Comparison of ENCODE assay signal across 8 cellular contexts in genomic region chr20:23362392-23363256, GRCh38. TPM values are rescaled to one million over a fixed set of nuclear protein-coding genes. Genes with fewer than 3 reads are reported as not detected.
A peak's percentile ranks its signal among the peaks of the same experiment; 100 is the strongest.
DNase-seq lines count a peak whose midpoint lies in the region; ATAC-seq and TF ChIP-seq lines count a peak whose summit lies in the region.

No MANE protein-coding gene starts in this region.

- peak; percentile 37 for DNase-seq in EL
- peak; percentile 27 to 28 for DNase-seq in Kasumi-1 (lab: John Stamatoyannopoulos, UW)
- peak; percentile 53 for DNase-seq in activated CD8-positive, alpha-beta T cell treated with anti-CD3 and anti-CD28 coated beads, Interleukin-2, amount 10 ng/mL, durations not matched to agents 7 days and 5 days
- peak; percentile 44 for DNase-seq in fibroblast of villous mesenchyme (ENCODE audit: low read depth)
- no peak for DNase-seq in middle frontal gyrus (ENCODE audit: extremely low spot score, low spot score)

- peak overlapping the region; percentile 95 for H3K9ac ChIP-seq in neural cell (ENCODE audit: low read length)

- H2AFZ ChIP-seq in neural cell (ENCODE audit: low read depth, low read length), result peak overlapping the region; percentile 74

- POLR2A ChIA-PET in activated CD8-positive, alpha-beta T cell treated with anti-CD3 and anti-CD28 coated beads, Interleukin-2, amount 10 ng/mL, durations not matched to agents 7 days and 5 days (lab: Charles Lee), result interaction anchor here (1.6 kb wide), 1 partner anchor 12 kb away, joined by 7 read pairs; the partner anchor contains the start of gene NXT1

- no peak for TF ChIP-seq EP300 in neural cell (conservative IDR thresholded peaks at IDR 0.05; ENCODE audit: poor library complexity, severe bottlenecking)

- no peaks in the 10 kb centered on the region for H4K20me1 ChIP-seq in neural cell (ENCODE audit: insufficient read depth)

- peak overlapping the region; percentile 79 for H3K4me3 ChIP-seq in fibroblast of villous mesenchyme (ENCODE audit: low read depth, low read length)
- H3K4me3 ChIP-seq in neural cell (ENCODE audit: low read length), result peak overlapping the region; percentile 99

- peak overlapping the region; percentile 82 for H3K27ac ChIP-seq in neural cell (ENCODE audit: low read length)

- no peaks in the 10 kb centered on the region for H3K27me3 Mint-ChIP-seq in activated CD8-positive, alpha-beta T cell treated with anti-CD3 and anti-CD28 coated beads, Interleukin-2, amount 10 ng/mL, durations not matched to agents 7 days and 5 days (ENCODE audit: low read depth)

- H3K4me3 Mint-ChIP-seq in activated CD8-positive, alpha-beta T cell treated with anti-CD3 and anti-CD28 coated beads, Interleukin-2, amount 10 ng/mL, durations not matched to agents 7 days and 5 days, result peak overlapping the region; percentile 96

- peaks cover 4% of the 10 kb centered on the region for H3F3A ChIP-seq in neural cell (ENCODE audit: insufficient read depth, low read length, poor library complexity, severe bottlenecking)

- ATAC-seq in GM21528 (IDR thresholded peaks at IDR 0.05; ENCODE audit: low FRiP score, unreplicated experiment) (peak; percentile 18), GM18519 (IDR thresholded peaks at IDR 0.05; ENCODE audit: low FRiP score, unreplicated experiment) (no peak)
- no peak for ATAC-seq in activated CD8-positive, alpha-beta T cell treated with anti-CD3 and anti-CD28 coated beads, Interleukin-2, amount 10 ng/mL, durations not matched to agents 7 days and 5 days

- peaks cover 43% of the 10 kb centered on the region for H3K79me2 ChIP-seq in neural cell (replicated peaks; ENCODE audit: insufficient read depth, low read length)

- no peaks in the 10 kb centered on the region for H3K9me2 ChIP-seq in neural cell (ENCODE audit: insufficient read depth, low read length)

- H3K9me3 Mint-ChIP-seq in activated CD8-positive, alpha-beta T cell treated with anti-CD3 and anti-CD28 coated beads, Interleukin-2, amount 10 ng/mL, durations not matched to agents 7 days and 5 days (ENCODE audit: insufficient read depth), result no peaks in the 10 kb centered on the region

- TF ChIP-seq CTCF in fibroblast of villous mesenchyme (IDR thresholded peaks at IDR 0.05; ENCODE audit: insufficient read depth, low read depth, low read length) (no peak), neural cell (IDR thresholded peaks at IDR 0.05; ENCODE audit: poor library complexity, severe bottlenecking) (no peak)

- H3K36me3 Mint-ChIP-seq in activated CD8-positive, alpha-beta T cell treated with anti-CD3 and anti-CD28 coated beads, Interleukin-2, amount 10 ng/mL, durations not matched to agents 7 days and 5 days (ENCODE audit: low read depth), result peaks cover 38% of the 10 kb centered on the region

- peak overlapping the region; percentile 97 for H3K4me2 ChIP-seq in neural cell (ENCODE audit: low read length)

- no peak for TF ChIP-seq RAD21 in neural cell (conservative IDR thresholded peaks at IDR 0.05)

- peaks cover 67% of the 10 kb centered on the region for H3K4me1 Mint-ChIP-seq in activated CD8-positive, alpha-beta T cell treated with anti-CD3 and anti-CD28 coated beads, Interleukin-2, amount 10 ng/mL, durations not matched to agents 7 days and 5 days (ENCODE audit: low read depth)

- peak overlapping the region; percentile 98 for H3K27ac Mint-ChIP-seq in activated CD8-positive, alpha-beta T cell treated with anti-CD3 and anti-CD28 coated beads, Interleukin-2, amount 10 ng/mL, durations not matched to agents 7 days and 5 days

- CTCF ChIA-PET in activated CD8-positive, alpha-beta T cell treated with anti-CD3 and anti-CD28 coated beads, Interleukin-2, amount 10 ng/mL, durations not matched to agents 7 days and 5 days (lab: Charles Lee), result no interaction called here

- no peaks in the 10 kb centered on the region for H3K27me3 ChIP-seq in neural cell (ENCODE audit: insufficient read depth, low read depth, low read length)

- peaks cover 4% of the 10 kb centered on the region for H3K36me3 ChIP-seq in neural cell (ENCODE audit: insufficient read depth, low read length)

- H3K9me3 ChIP-seq in neural cell (ENCODE audit: low read length), result no peaks in the 10 kb centered on the region

TF ChIP-seq in neural cell, 6 proteins besides CTCF, POLR2A, EP300 and RAD21:
- no peak for TF ChIP-seq SMC3 (conservative IDR thresholded peaks at IDR 0.05; ENCODE audit: poor library complexity)
- peak; percentile 60 for TF ChIP-seq REST (IDR thresholded peaks at IDR 0.05; ENCODE audit: borderline replicate concordance)
TF ChIP-seq in neural cell: peak in this region for 1.

RNA-seq across cellular contexts. Expression of gene GZF1, which starts 0.6 kb away (rescaled TPM):
- total RNA-seq in activated CD8-positive, alpha-beta T cell treated with anti-CD3 and anti-CD28 coated beads, Interleukin-2, amount 10 ng/mL, durations not matched to agents 7 days and 5 days, result 10 to 100 TPM; 11.1 to 15.8 TPM
- total RNA-seq in fibroblast of villous mesenchyme, result 17.7 and 19.4 TPM in 2 replicates
- 13.8 and 33.8 TPM in 2 replicates for polyA plus RNA-seq in neural cell
- 26.7 and 37.5 TPM in 2 replicates for polyA minus RNA-seq in neural cell

RNA-seq across cellular contexts. Expression of gene NXT1, which starts 12.0 kb away (rescaled TPM):
- total RNA-seq in activated CD8-positive, alpha-beta T cell treated with anti-CD3 and anti-CD28 coated beads, Interleukin-2, amount 10 ng/mL, durations not matched to agents 7 days and 5 days, result 10 to 100 TPM; 34.8 to 35.5 TPM
- 22.9 and 25.4 TPM in 2 replicates for total RNA-seq in fibroblast of villous mesenchyme
- polyA plus RNA-seq in neural cell, result 46.3 and 57.3 TPM in 2 replicates
- 32.4 and 37.5 TPM in 2 replicates for polyA minus RNA-seq in neural cell

RNA-seq across cellular contexts. Expression of gene NAPB, which starts 58.7 kb away (rescaled TPM):
- total RNA-seq in activated CD8-positive, alpha-beta T cell treated with anti-CD3 and anti-CD28 coated beads, Interleukin-2, amount 10 ng/mL, durations not matched to agents 7 days and 5 days, result 10 to 100 TPM; 15.6 to 18.7 TPM
- 9.5 and 9.7 TPM in 2 replicates for total RNA-seq in fibroblast of villous mesenchyme
- polyA plus RNA-seq in neural cell, result 126 and 133 TPM in 2 replicates
- polyA minus RNA-seq in neural cell, result 106 and 124 TPM in 2 replicates
